In the genomic region with DNA sequence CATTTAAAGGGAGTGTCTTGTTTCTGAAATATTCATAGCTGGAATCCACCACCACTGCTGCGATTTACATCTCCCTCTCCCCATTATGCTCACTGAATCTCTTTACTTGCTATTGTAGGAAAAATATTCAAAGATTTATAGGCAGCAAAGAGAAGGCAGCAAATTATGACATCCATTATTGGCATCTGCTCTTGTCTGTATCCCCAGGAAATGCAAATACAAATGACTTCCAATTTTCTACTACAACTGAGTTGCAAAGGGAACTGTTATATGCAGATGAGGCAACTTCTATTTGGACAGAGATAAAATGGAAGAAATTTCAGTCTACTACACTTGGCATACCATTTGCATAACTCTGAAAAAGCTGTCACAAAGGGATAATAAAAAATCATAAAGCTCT, we compare ENCODE assay signal across 6 cellular contexts.
"Had no signal": no experiment of that assay in that cellular context is flagged by ENCODE, and none has a peak within 500 bp of the region (broad histone marks: within the 10 kb centered on the region; RNA-seq: fewer than 3 reads in every experiment).

No MANE protein-coding gene starts in this region.

- H3K4me1 Mint-ChIP-seq: GM23338, H9, IgD-negative memory B cell had no signal

- H3K4me2 ChIP-seq: GM23338 had no signal

- H3K4me3 ChIP-seq: GM23338 had no signal

- H3K27ac ChIP-seq: HL-60 had no signal

- H3K36me3 Mint-ChIP-seq: IgD-negative memory B cell had no signal

- ATAC-seq: GM23338, HepG2 had no signal

- DNase-seq: H9, KBM-7 had no signal

- H3K27ac Mint-ChIP-seq: GM23338, H9, IgD-negative memory B cell had no signal

- H2AFZ ChIP-seq: GM23338 had no signal

- H3K4me3 Mint-ChIP-seq: GM23338, H9, IgD-negative memory B cell had no signal

- H3K27me3 Mint-ChIP-seq: IgD-negative memory B cell had no signal
